23 cellular contexts compared by ENCODE assay signal in genomic region chr12:118068361-118068958, GRCh38.
"Had no signal": no experiment of that assay in that cellular context is flagged by ENCODE, and none has a peak within 500 bp of the region (broad histone marks: within the 10 kb centered on the region; RNA-seq: fewer than 3 reads in every experiment).

No MANE protein-coding gene starts in this region.

- H3K27me3 ChIP-seq: colonic mucosa, foreskin keratinocyte, spleen, suprapubic skin, thyroid gland had no signal

- DNase-seq: colonic mucosa; effector CD4-positive, alpha-beta T cell; endodermal cell; foreskin keratinocyte; immature natural killer cell; kidney; left cardiac atrium; left ventricle myocardium inferior; lower lobe of right lung; psoas muscle; retina; spleen; stimulated activated CD4-positive, alpha-beta T cell treated with anti-CD3 and anti-CD28 coated beads, Interleukin-15, amount 100 ng/mL, for 24 hours; stimulated activated CD4-positive, alpha-beta T cell treated with anti-CD3 and anti-CD28 coated beads, Interleukin-1b, Interleukin-23, amount 100 ng/mL, for 48 hours; stimulated activated CD4-positive, alpha-beta T cell treated with anti-CD3 and anti-CD28 coated beads, Interleukin-4, amount 100 ng/mL, for 4 hours; stimulated activated naive CD4-positive, alpha-beta T cell; thyroid gland had no signal

- H3K9me3 Mint-ChIP-seq: endodermal cell, immature natural killer cell, memory B cell, mesothelial cell of epicardium, nephron, type B pancreatic cell had no signal

- H3K9me3 ChIP-seq: colonic mucosa, left ventricle myocardium inferior, lower lobe of right lung, psoas muscle, spleen, suprapubic skin, thyroid gland had no signal

- H3K36me3 ChIP-seq: colonic mucosa, left ventricle myocardium inferior, suprapubic skin had no signal

- H3K4me3 ChIP-seq: colonic mucosa, left ventricle myocardium inferior, lower lobe of right lung, psoas muscle, spleen, suprapubic skin, thyroid gland had no signal

- H3K27ac ChIP-seq: colonic mucosa, foreskin keratinocyte, left ventricle myocardium inferior, lower lobe of right lung, psoas muscle, suprapubic skin, thyroid gland had no signal

- H3K36me3 Mint-ChIP-seq: immature natural killer cell, memory B cell had no signal

- ATAC-seq: foreskin keratinocyte, left cardiac atrium, lower lobe of right lung, psoas muscle, sciatic nerve had no signal

- H3K4me1 ChIP-seq: foreskin keratinocyte, psoas muscle had no signal

- H3K27ac Mint-ChIP-seq: endodermal cell, immature natural killer cell, memory B cell, mesothelial cell of epicardium, nephron, type B pancreatic cell had no signal

- H3K4me3 Mint-ChIP-seq: endodermal cell, immature natural killer cell, memory B cell, mesothelial cell of epicardium, nephron, type B pancreatic cell had no signal

- H3K27me3 Mint-ChIP-seq: type B pancreatic cell had no signal
